Comparison of ENCODE assay signal across 27 cellular contexts in genomic region chr1:212213754-212214153, GRCh38.
"Had no signal": no experiment of that assay in that cellular context is flagged by ENCODE, and none has a peak within 500 bp of the region (broad histone marks: within the 10 kb centered on the region; RNA-seq: fewer than 3 reads in every experiment).

No MANE protein-coding gene starts in this region.

- H3K27me3 Mint-ChIP-seq: activated naive CD8-positive, alpha-beta T cell; activated T-cell treated with anti-CD3 and anti-CD28 coated beads, Interleukin-2, amount 50 U/mL, for 24 hours; activated T-helper 17 cell treated with anti-CD3 and anti-CD28 coated beads, Interleukin-2, amount 50 U/mL, for 72 hours; stimulated activated naive CD8-positive, alpha-beta T cell treated with anti-CD3 and anti-CD28 coated beads, Interleukin-15, amount 100 ng/mL, for 72 hours had no signal

- H3K9me3 Mint-ChIP-seq: activated T-cell treated with anti-CD3 and anti-CD28 coated beads, Interleukin-2, amount 50 U/mL, for 24 hours; activated T-helper 17 cell treated with anti-CD3 and anti-CD28 coated beads, Interleukin-2, amount 50 U/mL, for 72 hours; natural killer cell treated with Interleukin-12 subunit alpha and Interleukin-12 subunit beta and Interleukin-15 and Interleukin-18, amount 100 ng/mL, for 72 hours; stimulated activated effector memory CD8-positive, alpha-beta T cell treated with anti-CD3 and anti-CD28 coated beads, Interleukin-12 subunit alpha, Interleukin-12 subunit beta, amount 100 ng/mL, for 72 hours; stimulated activated naive CD8-positive, alpha-beta T cell treated with anti-CD3 and anti-CD28 coated beads, Interleukin-15, amount 100 ng/mL, for 72 hours; T-cell had no signal

- H3K27me3 ChIP-seq: heart left ventricle, neutrophil, ovary, suprapubic skin, tibial nerve had no signal

- FAIRE-seq: astrocyte, colon, keratinocyte, TTC549, urothelium cell line had no signal

- H3K36me3 ChIP-seq: heart left ventricle, neutrophil, ovary, suprapubic skin, tibial nerve, WERI-Rb-1 had no signal

- DNase-seq: activated CD4-positive, alpha-beta T cell treated with anti-CD3 and anti-CD28 coated beads, Interleukin-2, amount 50 U/mL, for 4 hours; activated CD8-positive, alpha-beta memory T cell treated with anti-CD3 and anti-CD28 coated beads, Interleukin-2, amount 50 U/mL, for 4 hours; activated T-cell treated with anti-CD3 and anti-CD28 coated beads, Interleukin-2, amount 50 U/mL, for 24 hours; central memory CD4-positive, alpha-beta T cell; heart left ventricle; ovary; psoas muscle; right cardiac atrium; stimulated activated CD4-positive, alpha-beta T cell treated with anti-CD3 and anti-CD28 coated beads, Interleukin-2, amount 100 ng/mL, for 24 hours; stimulated activated naive CD8-positive, alpha-beta T cell treated with anti-CD3 and anti-CD28 coated beads, Interleukin-15, amount 100 ng/mL, for 72 hours; T-cell; WERI-Rb-1 had no signal

- ATAC-seq: activated T-helper 17 cell treated with anti-CD3 and anti-CD28 coated beads, Interleukin-2, amount 50 U/mL, for 72 hours; natural killer cell treated with Interleukin-12 subunit alpha and Interleukin-12 subunit beta and Interleukin-15 and Interleukin-18, amount 100 ng/mL, for 72 hours; psoas muscle; stimulated activated effector memory CD8-positive, alpha-beta T cell treated with anti-CD3 and anti-CD28 coated beads, Interleukin-12 subunit alpha, Interleukin-12 subunit beta, amount 100 ng/mL, for 72 hours; stimulated activated naive CD8-positive, alpha-beta T cell treated with anti-CD3 and anti-CD28 coated beads, Interleukin-15, amount 100 ng/mL, for 72 hours; T-cell had no signal

- H3K36me3 Mint-ChIP-seq: activated naive CD8-positive, alpha-beta T cell; mesothelial cell of epicardium; natural killer cell treated with Interleukin-12 subunit alpha and Interleukin-12 subunit beta and Interleukin-15 and Interleukin-18, amount 100 ng/mL, for 72 hours; stimulated activated effector memory CD8-positive, alpha-beta T cell treated with anti-CD3 and anti-CD28 coated beads, Interleukin-12 subunit alpha, Interleukin-12 subunit beta, amount 100 ng/mL, for 72 hours; T-cell had no signal

- H3K27ac ChIP-seq: epithelial cell of prostate, neutrophil, ovary, psoas muscle, suprapubic skin, WERI-Rb-1 had no signal

- H3K4me3 ChIP-seq: heart left ventricle, ovary, psoas muscle, skin epidermis, suprapubic skin, tibial nerve had no signal

- H3K4me3 Mint-ChIP-seq: activated naive CD8-positive, alpha-beta T cell; activated T-cell treated with anti-CD3 and anti-CD28 coated beads, Interleukin-2, amount 50 U/mL, for 24 hours; activated T-helper 17 cell treated with anti-CD3 and anti-CD28 coated beads, Interleukin-2, amount 50 U/mL, for 72 hours; mesothelial cell of epicardium; natural killer cell treated with Interleukin-12 subunit alpha and Interleukin-12 subunit beta and Interleukin-15 and Interleukin-18, amount 100 ng/mL, for 72 hours; stimulated activated effector memory CD8-positive, alpha-beta T cell treated with anti-CD3 and anti-CD28 coated beads, Interleukin-12 subunit alpha, Interleukin-12 subunit beta, amount 100 ng/mL, for 72 hours; stimulated activated naive CD8-positive, alpha-beta T cell treated with anti-CD3 and anti-CD28 coated beads, Interleukin-15, amount 100 ng/mL, for 72 hours; T-cell had no signal

- H3K9me3 ChIP-seq: heart left ventricle, neutrophil, ovary, psoas muscle, suprapubic skin, tibial nerve had no signal

- H3K27ac Mint-ChIP-seq: activated naive CD8-positive, alpha-beta T cell; activated T-cell treated with anti-CD3 and anti-CD28 coated beads, Interleukin-2, amount 50 U/mL, for 24 hours; activated T-helper 17 cell treated with anti-CD3 and anti-CD28 coated beads, Interleukin-2, amount 50 U/mL, for 72 hours; mesothelial cell of epicardium; stimulated activated naive CD8-positive, alpha-beta T cell treated with anti-CD3 and anti-CD28 coated beads, Interleukin-15, amount 100 ng/mL, for 72 hours; T-cell had no signal
